Comparison of ENCODE assay signal across 9 cellular contexts in genomic region chr1:31545927-31546540, GRCh38. TPM values are rescaled to one million over a fixed set of nuclear protein-coding genes. Genes with fewer than 3 reads are reported as not detected.
"Had no signal": no experiment of that assay in that cellular context is flagged by ENCODE, and none has a peak within 500 bp of the region (broad histone marks: within the 10 kb centered on the region; RNA-seq: fewer than 3 reads in every experiment).

No MANE protein-coding gene starts in this region.

- FAIRE-seq: HepG2 had no signal

- ATAC-seq: HCT116, HepG2 had no signal

- H3K4me2 ChIP-seq: KMS-11 had no signal

- H2AFZ ChIP-seq: GM23248 had no signal

- DNase-seq: GM23248, GOT3, H7, KBM-7 had no signal

- H3K9ac ChIP-seq: GM23248, KMS-11 had no signal

- H3K4me3 ChIP-seq: GM23248, HAP-1 had no signal

- H3K27ac ChIP-seq: GM23248, KMS-11 had no signal

- H3K36me3 ChIP-seq: HAP-1 had no signal

RNA-seq across cellular contexts. Expression of gene TINAGL1, which starts 30.3 kb away (rescaled TPM):
- polyA plus RNA-seq: IgD-negative memory B cell had no signal
